ENCODE assay signal across 8 cellular contexts in the genomic region with DNA sequence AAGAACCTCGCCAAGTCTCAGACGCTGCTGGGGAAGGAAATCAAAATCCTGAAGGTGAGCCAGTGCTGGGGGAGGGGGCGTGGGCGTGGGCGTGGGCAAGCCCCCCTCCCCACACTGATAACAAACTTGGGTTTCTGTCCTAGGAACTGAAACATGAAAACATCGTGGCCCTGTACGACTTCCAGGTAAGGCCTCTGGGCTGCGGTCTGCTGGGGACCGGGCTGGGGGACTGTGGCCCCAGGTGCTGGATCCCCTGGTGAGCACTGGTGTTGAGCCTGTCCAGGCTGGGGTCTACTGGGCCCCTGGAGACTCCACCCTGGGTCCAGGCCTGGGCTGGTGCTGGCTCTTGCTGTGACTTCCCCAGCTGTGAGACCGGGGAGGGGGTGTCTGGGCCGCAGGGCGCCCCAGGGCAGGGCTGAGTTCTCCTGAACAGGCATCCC. TPM values are rescaled to one million over a fixed set of nuclear protein-coding genes. Genes with fewer than 3 reads are reported as not detected.
A peak's percentile ranks its signal among the peaks of the same experiment; 100 is the strongest.
DNase-seq lines count a peak whose midpoint lies in the region; ATAC-seq, FAIRE-seq and TF ChIP-seq lines count a peak whose summit lies in the region.

No MANE protein-coding gene starts in this region.

- in situ Hi-C loops in ACHN (cut with HindIII; ENCODE audit: low pct_ligation_motif_present, low pct_unique_long_range_greater_than_20kb, low sequenced_read_pairs): no loop called here

- no peaks in the 10 kb centered on the region for H3K9me3 Mint-ChIP-seq in endothelial cell (ENCODE audit: unreplicated experiment)

- no peaks in the 10 kb centered on the region for H3K36me3 ChIP-seq in pancreas

- peaks cover 5 to 12% (median 7%) of the 10 kb centered on the region in 3 donors for H3K4me1 ChIP-seq in pancreas

- H3K27me3 Mint-ChIP-seq in endothelial cell (ENCODE audit: unreplicated experiment): peaks cover 7% of the 10 kb centered on the region

- H3K4me3 ChIP-seq in AG10803 (ENCODE audit: low read length) (peak overlapping the region; percentile 79), pancreas (peak overlapping the region; percentile 31 to 57 (median 47))

- TF ChIP-seq CTCF in AG10803 (conservative IDR thresholded peaks at IDR 0.05; ENCODE audit: low read length) (no peak), endothelial cell (IDR thresholded peaks at IDR 0.05; ENCODE audit: unreplicated experiment) (no peak), pancreas (IDR thresholded peaks at IDR 0.05) (no peak)

- no peaks in the 10 kb centered on the region for H3K9me3 ChIP-seq in pancreas

- WGBS in pancreas, 2 donors: 0 to 2% methylated on average over 12 of the region's 12 CpGs

- no peak for DNase-seq in AG10803 (ENCODE audit: low read depth)
- peak; percentile 44 for DNase-seq in RPMI8226
- DNase-seq in endothelial cell (ENCODE audit: low spot score): no peak
- peak in 2 of 6 donors; percentile 51 to 55 for DNase-seq in pancreas
- DNase-seq in MV-4-11 (lab: John Stamatoyannopoulos, UW): no peak
- DNase-seq in pons (ENCODE audit: low spot score): no peak
- no peak for DNase-seq in ACHN

- no peak overlapping the region for H3K27ac Mint-ChIP-seq in endothelial cell (ENCODE audit: unreplicated experiment)

- intact Hi-C loops in pancreas (cut with DNase I): no loop called here

- peak overlapping the region; percentile 85 for H3K4me3 Mint-ChIP-seq in endothelial cell (ENCODE audit: unreplicated experiment)

- peak overlapping the region; percentile 97 to 100 (median 99) for H3K27ac ChIP-seq in pancreas

- H3K36me3 Mint-ChIP-seq in endothelial cell (ENCODE audit: low read depth, unreplicated experiment): no peaks in the 10 kb centered on the region

- no peaks in the 10 kb centered on the region for H3K27me3 ChIP-seq in pancreas

- no peaks in the 10 kb centered on the region for H3K4me1 Mint-ChIP-seq in endothelial cell (ENCODE audit: unreplicated experiment)

- FAIRE-seq in pancreas (lab: Jason Lieb, UNC): no peak

- ATAC-seq in GM21526 (IDR thresholded peaks at IDR 0.05; ENCODE audit: low FRiP score, unreplicated experiment) (peak; percentile 20), pancreas (peak in 2 of 4 donors; percentile 0 to 1)

RNA-seq across cellular contexts. Expression of a gene that starts 1.2 kb away (rescaled TPM):
- total RNA-seq in endothelial cell (ENCODE audit: unreplicated experiment) (53.7 TPM), pancreas (10 to 100 TPM; 23.3 to 71.7 (median 43.1) TPM)
- 100 to 1,000 TPM in 1 of 2 donors, 10 to 100 TPM in 1; 74.4 to 106 TPM for polyA plus RNA-seq in pancreas

RNA-seq across cellular contexts. Expression of a gene that starts 33.4 kb away (rescaled TPM):
- 25.8 TPM for total RNA-seq in endothelial cell (ENCODE audit: unreplicated experiment)
- total RNA-seq in pancreas: 10 to 100 TPM in 4 of 6 donors, 1 to 10 TPM in 2; 7.6 to 16.5 (median 13.2) TPM
- polyA plus RNA-seq in pancreas: 10 to 100 TPM; 31.7 to 35.4 TPM

RNA-seq across cellular contexts. Expression of a gene that starts 54.1 kb away (rescaled TPM):
- total RNA-seq in endothelial cell (ENCODE audit: unreplicated experiment) (66.2 TPM), pancreas (10 to 100 TPM; 16.1 to 24.3 (median 16.7) TPM)
- polyA plus RNA-seq in pancreas: 10 to 100 TPM; 15.9 to 22.8 TPM
